Comparison of ENCODE assay signal across 19 cellular contexts in the genomic region with DNA sequence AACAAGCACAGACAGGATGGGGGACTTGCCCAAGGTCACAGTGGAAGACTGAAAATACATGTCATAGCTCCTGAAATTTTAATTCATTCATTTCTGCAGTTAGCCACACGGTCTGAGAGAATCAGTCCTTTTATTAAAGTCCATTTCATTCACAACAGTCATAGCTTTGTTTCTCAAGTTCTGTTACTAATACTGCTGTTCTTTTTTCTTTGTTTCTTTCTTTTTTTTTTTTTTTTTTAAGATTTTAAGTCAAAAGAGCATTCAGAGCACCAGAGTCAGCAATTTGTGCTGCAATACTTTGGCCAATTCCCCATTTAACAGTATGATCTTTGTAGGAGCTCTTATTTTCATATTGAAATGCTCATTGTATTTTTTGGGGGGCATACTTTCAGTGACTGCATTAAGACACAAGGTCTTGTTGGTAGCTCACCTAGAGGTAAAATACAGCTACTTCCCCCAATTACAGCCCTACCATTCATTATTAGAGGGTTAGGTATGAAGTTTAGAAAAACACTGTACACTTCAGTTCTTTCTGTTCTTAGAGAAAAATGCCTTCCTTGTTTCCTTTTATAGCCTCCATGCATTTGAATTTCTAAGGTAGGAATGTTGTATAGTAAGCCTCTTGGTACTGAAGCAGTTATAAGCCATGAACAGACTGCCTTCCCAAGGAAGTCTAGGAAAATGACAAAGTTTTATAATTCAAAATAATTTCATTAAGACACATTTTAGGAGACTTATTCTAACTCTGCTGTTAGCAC.
"Had no signal": no experiment of that assay in that cellular context is flagged by ENCODE, and none has a peak within 500 bp of the region (broad histone marks: within the 10 kb centered on the region; RNA-seq: fewer than 3 reads in every experiment).

No MANE protein-coding gene starts in this region.

- H3K4me3 Mint-ChIP-seq: central memory CD8-positive, alpha-beta T cell; effector memory CD8-positive, alpha-beta T cell; naive thymus-derived CD4-positive, alpha-beta T cell; nephron progenitor cell; type B pancreatic cell had no signal

- H3K4me1 ChIP-seq: foreskin keratinocyte, lower lobe of right lung, sigmoid colon, uterus had no signal

- H3K27ac Mint-ChIP-seq: effector memory CD8-positive, alpha-beta T cell; nephron progenitor cell; type B pancreatic cell had no signal

- H3K27me3 ChIP-seq: foreskin keratinocyte, neutrophil, sigmoid colon, stomach, uterus had no signal

- H3K4me3 ChIP-seq: left ventricle myocardium inferior, lower lobe of right lung, sigmoid colon, skin epidermis, stomach, uterus had no signal

- H3K27me3 Mint-ChIP-seq: central memory CD8-positive, alpha-beta T cell; effector memory CD8-positive, alpha-beta T cell; naive thymus-derived CD4-positive, alpha-beta T cell; type B pancreatic cell had no signal

- H3K36me3 ChIP-seq: left ventricle myocardium inferior, lower lobe of right lung, neutrophil, sigmoid colon, stomach, uterus had no signal

- H3K4me1 Mint-ChIP-seq: nephron progenitor cell had no signal

- ATAC-seq: effector memory CD8-positive, alpha-beta T cell; foreskin keratinocyte; lower lobe of right lung; naive thymus-derived CD4-positive, alpha-beta T cell had no signal

- H3K27ac ChIP-seq: foreskin keratinocyte, left ventricle myocardium inferior, lower lobe of right lung, neutrophil, sigmoid colon, skin epidermis, stomach, uterus had no signal

- H3K9me3 Mint-ChIP-seq: central memory CD8-positive, alpha-beta T cell; effector memory CD8-positive, alpha-beta T cell had no signal

- H3K9me3 ChIP-seq: left ventricle myocardium inferior, lower lobe of right lung, neutrophil, sigmoid colon, stomach, uterus had no signal

- DNase-seq: cortex of kidney; effector memory CD8-positive, alpha-beta T cell; islet precursor cell; left ventricle myocardium inferior; lower lobe of right lung; mesendoderm; naive thymus-derived CD4-positive, alpha-beta T cell; nephron progenitor cell; posterior cingulate gyrus; sigmoid colon; stimulated activated CD4-positive, alpha-beta T cell treated with anti-CD3 and anti-CD28 coated beads, Interleukin-2, amount 100 ng/mL, for 24 hours; stimulated activated naive CD4-positive, alpha-beta T cell; stomach; uterus had no signal
